10 cellular contexts compared by ENCODE assay signal in the genomic region with DNA sequence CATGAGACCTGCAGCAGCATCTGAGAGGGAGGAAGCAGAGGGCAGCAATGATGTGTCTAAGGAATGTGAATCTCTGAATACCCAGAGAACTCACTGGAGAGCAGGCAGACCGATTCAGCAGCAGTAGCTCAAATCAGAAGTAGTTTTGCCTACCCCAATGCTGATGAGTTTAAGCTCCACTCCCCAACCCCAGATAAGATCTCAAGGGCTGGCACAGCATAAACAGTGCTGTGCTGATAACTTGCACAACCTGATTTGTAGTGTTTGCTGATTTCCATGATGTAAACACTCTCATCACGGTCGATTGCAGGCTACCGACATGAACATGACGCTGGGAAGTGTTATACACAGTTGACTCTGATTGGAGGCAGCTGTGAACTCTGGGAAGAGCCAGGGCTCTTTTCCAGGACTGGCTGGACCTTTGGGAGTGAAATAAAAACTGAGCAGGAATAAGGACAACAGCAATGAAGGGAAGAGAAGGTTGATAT. TPM values are rescaled to one million over a fixed set of nuclear protein-coding genes. Genes with fewer than 3 reads are reported as not detected.
A peak's percentile ranks its signal among the peaks of the same experiment; 100 is the strongest.
DNase-seq lines count a peak whose midpoint lies in the region; FAIRE-seq and TF ChIP-seq lines count a peak whose summit lies in the region.
"Had no signal": no experiment of that assay in that cellular context is flagged by ENCODE, and none has a peak within 500 bp of the region (broad histone marks: within the 10 kb centered on the region; RNA-seq: fewer than 3 reads in every experiment).

No MANE protein-coding gene starts in this region.

- H3K9me3 ChIP-seq in kidney (ENCODE audit: control insufficient read depth in 1 of 2, low read length in 2 of 2) (no peaks in the 10 kb centered on the region), testis (no peaks in the 10 kb centered on the region)
- H3K9me3 ChIP-seq: gastrocnemius medialis had no signal

- no peak for FAIRE-seq in kidney (lab: Jason Lieb, UNC)

- no peak for TF ChIP-seq POLR2A in testis (IDR thresholded peaks at IDR 0.05)

- H3K4me3 ChIP-seq in kidney (ENCODE audit: low read length in 2 of 2) (peak overlapping the region; percentile 10 to 50), testis (no peak overlapping the region)

- TF ChIP-seq CTCF in kidney (IDR thresholded peaks at IDR 0.05; ENCODE audit: borderline replicate concordance, extremely low read depth, insufficient read depth) = no peak
- no peak for TF ChIP-seq CTCF in testis (IDR thresholded peaks at IDR 0.05)

- H3K36me3 ChIP-seq in kidney (ENCODE audit: control insufficient read depth in 1 of 2, insufficient read depth in 2 of 2, low read length in 2 of 2) = no peaks in the 10 kb centered on the region
- H3K36me3 ChIP-seq in testis (ENCODE audit: low read depth, missing control alignments) = no peaks in the 10 kb centered on the region
- H3K36me3 ChIP-seq: gastrocnemius medialis had no signal

- H3K27me3 ChIP-seq in testis = no peaks in the 10 kb centered on the region
- H3K27me3 ChIP-seq: gastrocnemius medialis had no signal

- intact Hi-C loops in kidney (cut with DNase I) (no loop called here), testis (cut with DNase I; ENCODE audit: low total_unique reads) (no loop called here)

- H3K9ac ChIP-seq in kidney (ENCODE audit: low read length in 2 of 2) = no peak overlapping the region

- DNase-seq in HCEC 1CT (peak; percentile 48), SHP77 treated with DMSO at 0.1 percent for 48 hours (lab: John Stamatoyannopoulos, UW) (peak; percentile 25), kidney (no peak), testis (peak; percentile 31), DMS114 treated with DMSO at 0.1 percent for 48 hours (lab: John Stamatoyannopoulos, UW; ENCODE audit: unreplicated experiment) (no peak), T-helper 1 cell (no peak)
- no peak for DNase-seq in stimulated activated naive CD4-positive, alpha-beta T cell (lab: John Stamatoyannopoulos, UW)
- DNase-seq: activated T-cell treated with anti-CD3 and anti-CD28 coated beads, Interleukin-2, amount 50 U/mL, for 1 hour; gastrocnemius medialis had no signal

- WGBS in testis, 2 donors = 21 to 31% methylated on average over 5 of the region's 5 CpGs

- H3K27ac ChIP-seq in kidney (ENCODE audit: low read depth in 2 of 2, low read length in 2 of 2) (peak overlapping the region in 1 of 2 donors; percentile 74), testis (no peak overlapping the region)
- H3K27ac ChIP-seq: gastrocnemius medialis had no signal

- H3K4me1 ChIP-seq in kidney (ENCODE audit: control insufficient read depth in 1 of 2, insufficient read depth in 1 of 2, low read depth in 1 of 2, low read length in 2 of 2) (peaks cover 10 to 15% of the 10 kb centered on the region in 2 donors), testis (no peaks in the 10 kb centered on the region)
- H3K4me1 ChIP-seq: gastrocnemius medialis had no signal

RNA-seq across cellular contexts. Expression of a gene that starts 11.2 kb away (rescaled TPM):
- total RNA-seq in kidney (3.9 TPM), testis (10 to 100 TPM in 1 of 2 donors, 1 to 10 TPM in 1; 2.5 to 43.6 TPM)
- polyA plus RNA-seq in kidney (ENCODE audit: insufficient read depth, low read depth, low replicate concordance) (163 TPM), testis (ENCODE audit: insufficient read depth, low read depth, low replicate concordance) (93.7 TPM)
- total RNA-seq: OCI-LY7 had no signal

RNA-seq across cellular contexts. Expression of a gene that starts 31.3 kb away (rescaled TPM):
- not detected for total RNA-seq in kidney
- polyA plus RNA-seq in kidney (ENCODE audit: insufficient read depth, low read depth, low replicate concordance) = 0.34 TPM
- 1 to 10 TPM in 1 of 2 donors, under 1 TPM in 1; 0.16 to 1.9 TPM for total RNA-seq in testis
- polyA plus RNA-seq in testis (ENCODE audit: insufficient read depth, low read depth, low replicate concordance) = 6.3 TPM
- total RNA-seq: gastrocnemius medialis, OCI-LY7 had no signal

Comparison
In these comparisons a context has a peak if more than half of its experiments do, and no peak if none do; other contexts are left out.
1. DNase-seq: peak in HCEC 1CT (single experiment), SHP77 treated with DMSO at 0.1 percent for 48 hours (single experiment) and testis (single experiment); none in kidney (single experiment), DMS114 treated with DMSO at 0.1 percent for 48 hours (single experiment), stimulated activated naive CD4-positive, alpha-beta T cell (0 of 6) and T-helper 1 cell (0 of 5).
2. H3K4me3 ChIP-seq: peak in kidney (2 of 2); none in testis (0 of 2).